Comparison of ENCODE assay signal across 21 cellular contexts in genomic region chr4:141142423-141142822, GRCh38. TPM values are rescaled to one million over a fixed set of nuclear protein-coding genes. Genes with fewer than 3 reads are reported as not detected.
DNase-seq lines count a peak whose midpoint lies in the region; ATAC-seq and TF ChIP-seq lines count a peak whose summit lies in the region.
"Had no signal": no experiment of that assay in that cellular context is flagged by ENCODE, and none has a peak within 500 bp of the region (broad histone marks: within the 10 kb centered on the region; RNA-seq: fewer than 3 reads in every experiment).

No MANE protein-coding gene starts in this region.

- H3K4me2 ChIP-seq in BLaER1 treated with 17β-estradiol and CSF1 and Interleukin-3, amounts not matched to agents 10 nM and 100 nM: peak overlapping the region; percentile 2 to 65 (median 57); a peak in 20 of 22 replicates
- H3K4me2 ChIP-seq in KMS-11: peak overlapping the region; percentile 36
- no peak overlapping the region for H3K4me2 ChIP-seq in osteoblast (ENCODE audit: insufficient read depth, low read length)

- H2AFZ ChIP-seq in KMS-11 (ENCODE audit: low read depth) (no peak overlapping the region), osteoblast (ENCODE audit: low read length) (no peak overlapping the region)

- TF ChIP-seq CTCF in KMS-11 (conservative IDR thresholded peaks at IDR 0.05; ENCODE audit: low read depth, low read length): no peak
- TF ChIP-seq CTCF in lower lobe of right lung (IDR thresholded peaks at IDR 0.05): no peak
- no peak for TF ChIP-seq CTCF in osteoblast (IDR thresholded peaks at IDR 0.05; ENCODE audit: extremely low read depth, low read depth, low read length)

- peaks cover 8 to 24% (median 17%) of the 10 kb centered on the region in 10 experiments for H3K4me1 ChIP-seq in BLaER1 treated with 17β-estradiol and CSF1 and Interleukin-3, amounts not matched to agents 10 nM and 100 nM
- peaks cover 22% of the 10 kb centered on the region for H3K4me1 ChIP-seq in KMS-11 (ENCODE audit: low read depth, poor library complexity, severe bottlenecking)
- no peaks in the 10 kb centered on the region for H3K4me1 ChIP-seq in lower lobe of right lung
- H3K4me1 ChIP-seq in osteoblast (ENCODE audit: insufficient read depth, low read length): no peaks in the 10 kb centered on the region
- H3K4me1 ChIP-seq: esophagus muscularis mucosa, pancreas had no signal

- H3K4me3 ChIP-seq in BLaER1 treated with 17β-estradiol and CSF1 and Interleukin-3, amounts not matched to agents 10 nM and 100 nM: no peak overlapping the region
- no peak overlapping the region for H3K4me3 ChIP-seq in KMS-11 (IDR thresholded peaks at IDR 0.05; ENCODE audit: insufficient read depth, low read depth, low read length)
- H3K4me3 ChIP-seq in lower lobe of right lung: no peak overlapping the region
- H3K4me3 ChIP-seq in osteoblast (ENCODE audit: insufficient read depth, low read length): no peak overlapping the region
- H3K4me3 ChIP-seq: cardiac muscle cell, esophagus muscularis mucosa, pancreas had no signal

- no peaks in the 10 kb centered on the region for H3K9me3 ChIP-seq in BLaER1 treated with 17β-estradiol and CSF1 and Interleukin-3, amounts not matched to agents 10 nM and 100 nM (replicated peaks in 1 of 11)
- H3K9me3 ChIP-seq in lower lobe of right lung (no peaks in the 10 kb centered on the region), osteoblast (ENCODE audit: low read depth, low read length) (no peaks in the 10 kb centered on the region)
- H3K9me3 ChIP-seq: esophagus muscularis mucosa, pancreas had no signal

- peak; percentile 47 for DNase-seq in SKM-1 (lab: John Stamatoyannopoulos, UW; ENCODE audit: unreplicated experiment)
- DNase-seq in lower lobe of right lung: no peak
- no peak for DNase-seq in osteoblast (ENCODE audit: insufficient read length, low spot score, missing footprints)
- DNase-seq: activated CD8-positive, alpha-beta memory T cell treated with anti-CD3 and anti-CD28 coated beads for 24 hours; activated naive CD8-positive, alpha-beta T cell treated with anti-CD3 and anti-CD28 coated beads, Interleukin-2, amount 50 U/mL, for 24 hours; glutamatergic neuron; Kasumi-1; naive B cell; NCI-H146; NCI-H774; pancreas; stimulated activated CD4-positive, alpha-beta T cell treated with anti-CD3 and anti-CD28 coated beads, Interleukin-1b, Interleukin-23, amount 100 ng/mL, for 48 hours had no signal

- H4K20me1 ChIP-seq in BLaER1 treated with 17β-estradiol and CSF1 and Interleukin-3, amounts not matched to agents 10 nM and 100 nM: no peaks in the 10 kb centered on the region
- H4K20me1 ChIP-seq in KMS-11 (ENCODE audit: insufficient read depth) (no peaks in the 10 kb centered on the region), osteoblast (ENCODE audit: insufficient read depth, low read length) (no peaks in the 10 kb centered on the region)

- no peaks in the 10 kb centered on the region for H3K27me3 ChIP-seq in BLaER1 treated with 17β-estradiol and CSF1 and Interleukin-3, amounts not matched to agents 10 nM and 100 nM
- H3K27me3 ChIP-seq in KMS-11 (ENCODE audit: insufficient read depth, low read depth): peaks cover 35% of the 10 kb centered on the region; the same call in 1 of the 2 replicates
- H3K27me3 ChIP-seq in lower lobe of right lung (ENCODE audit: low read depth): no peaks in the 10 kb centered on the region
- H3K27me3 ChIP-seq in osteoblast (ENCODE audit: insufficient read depth, low read length): peaks cover 3% of the 10 kb centered on the region
- H3K27me3 ChIP-seq: esophagus muscularis mucosa, pancreas had no signal

- no peaks in the 10 kb centered on the region for H3K36me3 ChIP-seq in BLaER1 treated with 17β-estradiol and CSF1 and Interleukin-3, amounts not matched to agents 10 nM and 100 nM
- no peaks in the 10 kb centered on the region for H3K36me3 ChIP-seq in KMS-11 (ENCODE audit: insufficient read depth)
- H3K36me3 ChIP-seq in lower lobe of right lung: no peaks in the 10 kb centered on the region
- H3K36me3 ChIP-seq in osteoblast (ENCODE audit: insufficient read depth, low read length): no peaks in the 10 kb centered on the region
- H3K36me3 ChIP-seq: cardiac muscle cell, esophagus muscularis mucosa, pancreas had no signal

- intact Hi-C loops in lower lobe of right lung (cut with DNase I): no loop called here

- no peak overlapping the region for H3K9ac ChIP-seq in BLaER1 treated with 17β-estradiol and CSF1 and Interleukin-3, amounts not matched to agents 10 nM and 100 nM
- no peak overlapping the region for H3K9ac ChIP-seq in KMS-11

- H3K79me2 ChIP-seq in KMS-11 (ENCODE audit: insufficient read depth, low read depth) (no peaks in the 10 kb centered on the region), osteoblast (ENCODE audit: insufficient read depth, low read length) (no peaks in the 10 kb centered on the region)

- no peak for TF ChIP-seq POLR2A in GM18505 (IDR thresholded peaks at IDR 0.05; ENCODE audit: borderline replicate concordance, extremely low read depth, insufficient read depth, insufficient read length)

- no peak overlapping the region for H3K27ac ChIP-seq in BLaER1 treated with 17β-estradiol and CSF1 and Interleukin-3, amounts not matched to agents 10 nM and 100 nM
- H3K27ac ChIP-seq in KMS-11 (no peak overlapping the region), lower lobe of right lung (no peak overlapping the region), osteoblast (ENCODE audit: low read depth, low read length) (no peak overlapping the region)
- H3K27ac ChIP-seq: cardiac muscle cell, esophagus muscularis mucosa, pancreas had no signal

- ATAC-seq in lower lobe of right lung (peak; percentile 65 to 66), GM18505 (IDR thresholded peaks at IDR 0.05; ENCODE audit: unreplicated experiment) (no peak), GM21390 (IDR thresholded peaks at IDR 0.05; ENCODE audit: unreplicated experiment) (no peak), HG03571 (IDR thresholded peaks at IDR 0.05; ENCODE audit: unreplicated experiment) (no peak)
- ATAC-seq: activated naive CD8-positive, alpha-beta T cell treated with anti-CD3 and anti-CD28 coated beads, Interleukin-2, amount 50 U/mL, for 24 hours; activated T-helper 17 cell treated with anti-CD3 and anti-CD28 coated beads, Interleukin-2, amount 50 U/mL, for 72 hours; pancreas had no signal

RNA-seq across cellular contexts. Expression of gene RNF150, which starts 9.2 kb away (rescaled TPM):
- total RNA-seq in lower lobe of right lung (3.3 TPM), osteoblast (13.4 and 13.8 TPM in 2 replicates)
- total RNA-seq: T-helper 2 cell treated with Interferon-gamma antibody and Interleukin-4, amounts not matched to agents 100 ng/mL and 5 ng/mL, for 36 hours had no signal

Comparison
In these comparisons a context has a peak if more than half of its experiments do, and no peak if none do; other contexts are left out.
1. ATAC-seq: peak in lower lobe of right lung (2 of 2); none in GM18505 (single experiment), GM21390 (single experiment) and HG03571 (single experiment).